In the genomic region with DNA sequence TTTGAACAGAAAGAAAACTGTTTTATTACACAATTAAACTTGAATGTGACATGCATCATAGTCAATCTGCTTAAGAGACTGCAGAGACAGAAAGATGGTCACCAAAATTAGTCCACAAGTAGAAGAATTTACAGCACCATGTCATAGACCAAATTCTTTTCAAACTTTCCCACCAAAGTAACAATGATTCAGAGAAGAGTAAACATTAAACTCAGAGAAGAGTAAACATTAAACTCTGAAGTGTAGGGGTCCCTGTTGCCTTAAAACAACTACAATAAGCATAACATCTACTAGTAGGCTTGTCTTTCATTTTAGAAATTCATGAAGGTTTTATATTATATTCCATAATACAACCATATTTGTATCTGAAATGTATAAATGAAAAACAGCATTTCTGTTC, we compare ENCODE assay signal across 1 cellular context. TPM values are rescaled to one million over a fixed set of nuclear protein-coding genes. Genes with fewer than 3 reads are reported as not detected.
"Had no signal": no experiment of that assay in that cellular context is flagged by ENCODE, and none has a peak within 500 bp of the region (broad histone marks: within the 10 kb centered on the region; RNA-seq: fewer than 3 reads in every experiment).

No MANE protein-coding gene starts in this region.

RNA-seq across cellular contexts. Expression of a gene that starts 57.8 kb away (rescaled TPM):
- polyA plus RNA-seq: hepatocyte had no signal
